8 cellular contexts compared by ENCODE assay signal in the genomic region with DNA sequence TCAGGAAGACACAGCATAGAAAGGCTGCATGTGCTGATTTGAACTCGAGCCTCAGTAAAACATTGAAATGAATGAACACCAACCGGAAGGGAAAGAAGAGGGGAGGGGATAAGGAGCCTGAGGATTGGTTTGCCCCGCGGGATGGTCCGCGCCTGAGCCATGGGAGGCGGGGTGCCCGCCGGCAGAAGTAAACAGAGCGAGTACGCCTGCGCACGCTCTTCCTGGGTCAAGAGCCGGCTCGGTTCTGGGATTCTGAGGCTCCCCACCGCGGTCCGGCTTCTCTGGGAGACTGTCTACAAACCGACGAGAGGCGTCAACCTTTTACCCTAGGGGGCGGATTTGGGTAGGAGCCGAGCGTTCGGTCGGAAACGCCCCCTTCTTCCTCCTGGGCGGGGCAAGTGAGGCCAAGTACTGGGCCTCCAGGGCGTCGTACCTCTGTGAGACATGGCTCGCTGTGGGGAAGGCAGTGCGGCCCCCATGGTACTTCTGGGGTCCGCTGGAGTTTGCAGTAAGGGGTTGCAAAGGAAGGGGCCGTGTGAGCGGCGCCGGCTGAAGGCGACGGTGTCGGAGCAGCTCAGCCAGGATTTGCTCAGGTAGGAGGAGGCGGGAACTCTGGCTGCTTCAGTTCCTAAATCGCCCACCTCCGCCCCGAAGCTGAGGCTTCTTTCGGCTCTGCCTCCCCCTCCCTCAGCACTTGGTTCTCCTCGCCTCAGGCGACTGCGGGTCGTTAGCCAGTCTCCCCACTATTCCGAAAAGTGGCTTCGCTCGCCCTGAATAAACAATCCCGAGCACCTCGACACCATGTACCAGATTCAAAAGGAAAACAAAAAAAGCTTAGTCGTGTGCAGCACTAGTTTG. TPM values are rescaled to one million over a fixed set of nuclear protein-coding genes. Genes with fewer than 3 reads are reported as not detected.
DNase-seq lines count a peak whose midpoint lies in the region; ATAC-seq and TF ChIP-seq lines count a peak whose summit lies in the region.

A gene (plus strand): TSS at position 218 of the 858 bp plus-strand sequence. CDS start 227 bp downstream, at position 445.

- H3K4me3 ChIP-seq in KMS-11 (IDR thresholded peaks at IDR 0.05; ENCODE audit: insufficient read depth, low read depth, low read length): no peak within 1 kb of the TSS

- H4K20me1 ChIP-seq in KMS-11 (ENCODE audit: insufficient read depth): no peaks in the 10 kb centered on the region

- H2AFZ ChIP-seq in KMS-11 (ENCODE audit: low read depth): peak within 1 kb of the TSS; percentile 94

- peak within 1 kb of the TSS; percentile 80 for H3K4me2 ChIP-seq in KMS-11

- peak within 1 kb of the TSS; percentile 96 for H3K4me3 Mint-ChIP-seq in activated T-helper 17 cell treated with anti-CD3 and anti-CD28 coated beads, Interleukin-2, amount 50 U/mL, for 72 hours
- H3K4me3 Mint-ChIP-seq in natural killer cell: peak within 1 kb of the TSS; percentile 97
- peak within 1 kb of the TSS; percentile 88 to 95 for H3K4me3 Mint-ChIP-seq in stimulated activated naive B cell treated with anti-CD40 and anti-IgM and Interleukin-4, amounts not matched to agents 10 μg/mL and 1 μg/mL and 100 μg/mL, for 72 hours

- ATAC-seq in GM21825 (IDR thresholded peaks at IDR 0.05; ENCODE audit: unreplicated experiment): peak; percentile 92
- peak; percentile 95 for ATAC-seq in activated T-helper 17 cell treated with anti-CD3 and anti-CD28 coated beads, Interleukin-2, amount 50 U/mL, for 72 hours (replicated peaks)
- ATAC-seq in natural killer cell: peak; percentile 97 to 98 (median 98)
- ATAC-seq in stimulated activated naive B cell treated with anti-CD40 and anti-IgM and Interleukin-4, amounts not matched to agents 10 μg/mL and 1 μg/mL and 100 μg/mL, for 72 hours (replicated peaks): peak; percentile 95

- H3K4me1 Mint-ChIP-seq in activated T-helper 17 cell treated with anti-CD3 and anti-CD28 coated beads, Interleukin-2, amount 50 U/mL, for 72 hours: peaks cover 5% of the 10 kb centered on the region
- H3K4me1 Mint-ChIP-seq in natural killer cell: peaks cover 12 to 17% of the 10 kb centered on the region in 2 donors
- peaks cover 0 to 2% of the 10 kb centered on the region in 2 donors for H3K4me1 Mint-ChIP-seq in stimulated activated naive B cell treated with anti-CD40 and anti-IgM and Interleukin-4, amounts not matched to agents 10 μg/mL and 1 μg/mL and 100 μg/mL, for 72 hours

- H3K27ac Mint-ChIP-seq in activated T-helper 17 cell treated with anti-CD3 and anti-CD28 coated beads, Interleukin-2, amount 50 U/mL, for 72 hours: peak within 1 kb of the TSS; percentile 89
- peak within 1 kb of the TSS; percentile 86 to 96 for H3K27ac Mint-ChIP-seq in natural killer cell
- H3K27ac Mint-ChIP-seq in stimulated activated naive B cell treated with anti-CD40 and anti-IgM and Interleukin-4, amounts not matched to agents 10 μg/mL and 1 μg/mL and 100 μg/mL, for 72 hours: peak within 1 kb of the TSS; percentile 89

- peak within 1 kb of the TSS; percentile 52; the same call in 1 of the 2 replicates for H3K9ac ChIP-seq in KMS-11

- no peaks in the 10 kb centered on the region for H3K36me3 ChIP-seq in KMS-11 (ENCODE audit: insufficient read depth)

- H3K36me3 Mint-ChIP-seq in activated T-helper 17 cell treated with anti-CD3 and anti-CD28 coated beads, Interleukin-2, amount 50 U/mL, for 72 hours (ENCODE audit: low read depth): no peaks in the 10 kb centered on the region
- peaks cover 7% of the 10 kb centered on the region for H3K36me3 Mint-ChIP-seq in natural killer cell
- H3K36me3 Mint-ChIP-seq in stimulated activated naive B cell treated with anti-CD40 and anti-IgM and Interleukin-4, amounts not matched to agents 10 μg/mL and 1 μg/mL and 100 μg/mL, for 72 hours: peaks cover 2 to 7% of the 10 kb centered on the region in 2 donors

- H3K27me3 Mint-ChIP-seq in activated T-helper 17 cell treated with anti-CD3 and anti-CD28 coated beads, Interleukin-2, amount 50 U/mL, for 72 hours: no peaks in the 10 kb centered on the region
- no peaks in the 10 kb centered on the region for H3K27me3 Mint-ChIP-seq in natural killer cell (ENCODE audit: low read depth in 2 of 2)
- no peaks in the 10 kb centered on the region for H3K27me3 Mint-ChIP-seq in stimulated activated naive B cell treated with anti-CD40 and anti-IgM and Interleukin-4, amounts not matched to agents 10 μg/mL and 1 μg/mL and 100 μg/mL, for 72 hours

- H3K27me3 ChIP-seq in KMS-11 (ENCODE audit: insufficient read depth, low read depth): no peaks in the 10 kb centered on the region

- H3K27ac ChIP-seq in KMS-11: no peak within 1 kb of the TSS

- intact Hi-C loops in natural killer cell (cut with micrococcal nuclease): no loop called here

- H3K4me1 ChIP-seq in KMS-11 (ENCODE audit: low read depth, poor library complexity, severe bottlenecking): peaks cover 8% of the 10 kb centered on the region

- peak; percentile 54 for DNase-seq in DMS79 (lab: John Stamatoyannopoulos, UW)
- DNase-seq in RPMI7951 (ENCODE audit: low read depth): peak; percentile 66
- DNase-seq in fibroblast of peridontal ligament (ENCODE audit: extremely low read depth): peak; percentile 82
- DNase-seq in natural killer cell: peak; percentile 80
- DNase-seq in stimulated activated naive B cell treated with anti-CD40 and anti-IgM and Interleukin-4, amounts not matched to agents 10 μg/mL and 1 μg/mL and 100 μg/mL, for 72 hours: peak; percentile 67

- TF ChIP-seq CTCF in KMS-11 (conservative IDR thresholded peaks at IDR 0.05; ENCODE audit: low read depth, low read length) (no peak), natural killer cell (IDR thresholded peaks at IDR 0.05) (no peak)

- H3K9me3 Mint-ChIP-seq in activated T-helper 17 cell treated with anti-CD3 and anti-CD28 coated beads, Interleukin-2, amount 50 U/mL, for 72 hours: no peaks in the 10 kb centered on the region
- peaks cover 2 to 4% of the 10 kb centered on the region in 2 donors for H3K9me3 Mint-ChIP-seq in natural killer cell
- peaks cover 8% of the 10 kb centered on the region in 2 donors for H3K9me3 Mint-ChIP-seq in stimulated activated naive B cell treated with anti-CD40 and anti-IgM and Interleukin-4, amounts not matched to agents 10 μg/mL and 1 μg/mL and 100 μg/mL, for 72 hours

- no peaks in the 10 kb centered on the region for H3K79me2 ChIP-seq in KMS-11 (ENCODE audit: insufficient read depth, low read depth)

RNA-seq across cellular contexts. Expression of the gene that starts here (rescaled TPM):
- total RNA-seq in RPMI7951 (2014; rRNA removed; shearing (Covaris generic)): 0.49 and 0.72 TPM in 2 replicates
- 1 to 10 TPM; 1.4 to 2.6 TPM for total RNA-seq in activated T-helper 17 cell treated with anti-CD3 and anti-CD28 coated beads, Interleukin-2, amount 50 U/mL, for 72 hours
- total RNA-seq in natural killer cell: 1 to 10 TPM; 3.7 to 5.7 (median 4.0) TPM

Comparison
In these comparisons a context has a peak if more than half of its experiments do, and no peak if none do; other contexts are left out.
1. Peak in DNase-seq in RPMI7951; RNA of the gene not detected or under 1 TPM.